ENCODE assay signal across 12 cellular contexts in genomic region chr3:119912220-119912619, GRCh38.
DNase-seq lines count a peak whose midpoint lies in the region; ATAC-seq and TF ChIP-seq lines count a peak whose summit lies in the region.
"Had no signal": no experiment of that assay in that cellular context is flagged by ENCODE, and none has a peak within 500 bp of the region (broad histone marks: within the 10 kb centered on the region; RNA-seq: fewer than 3 reads in every experiment).

No MANE protein-coding gene starts in this region.

- H3K4ac ChIP-seq in IMR-90 (ENCODE audit: low read depth, low read length), result no peak overlapping the region
- H3K4ac ChIP-seq in neuronal stem cell (ENCODE audit: low read length), result no peak overlapping the region

- H2BK15ac ChIP-seq in IMR-90 (ENCODE audit: low read depth, low read length) (no peak overlapping the region), neuronal stem cell (ENCODE audit: low read length) (no peak overlapping the region)

- H3K14ac ChIP-seq in IMR-90 (replicated peaks; ENCODE audit: low read depth, low read length) (no peak overlapping the region), neuronal stem cell (ENCODE audit: low read length) (no peak overlapping the region)

- no peak overlapping the region for H4K91ac ChIP-seq in IMR-90 (ENCODE audit: insufficient read depth, low read depth, low read length)
- no peak overlapping the region for H4K91ac ChIP-seq in neuronal stem cell (ENCODE audit: low read depth, low read length, poor library complexity)

- H2AFZ ChIP-seq in IMR-90 (replicated peaks; ENCODE audit: low read length, poor library complexity) (no peak overlapping the region), neuronal stem cell (ENCODE audit: low read length) (no peak overlapping the region)

- H3K9me3 Mint-ChIP-seq in MCF 10A (ENCODE audit: unreplicated experiment) (no peaks in the 10 kb centered on the region), immature natural killer cell (no peaks in the 10 kb centered on the region)
- H3K9me3 Mint-ChIP-seq in activated naive CD8-positive, alpha-beta T cell (ENCODE audit: low read depth), result no peaks in the 10 kb centered on the region
- H3K9me3 Mint-ChIP-seq: activated B cell treated with CpG ODN at 0.5 μM for 24 hours had no signal

- H3K9ac ChIP-seq in IMR-90 (ENCODE audit: low read depth, low read length), result no peak overlapping the region
- H3K9ac ChIP-seq in neuronal stem cell (ENCODE audit: low read depth, low read length, poor library complexity), result no peak overlapping the region

- H3K27me3 ChIP-seq in breast epithelium (no peaks in the 10 kb centered on the region), IMR-90 (ENCODE audit: control insufficient read depth, insufficient read depth, low read length) (no peaks in the 10 kb centered on the region), neuronal stem cell (ENCODE audit: control insufficient read depth in 3 of 3, insufficient read depth in 3 of 3, low read depth in 1 of 3, low read length in 3 of 3) (no peaks in the 10 kb centered on the region)
- H3K27me3 ChIP-seq: transverse colon had no signal

- H3K27ac Mint-ChIP-seq in MCF 10A (ENCODE audit: low read depth, unreplicated experiment), result peak overlapping the region; percentile 49
- H3K27ac Mint-ChIP-seq in activated naive CD8-positive, alpha-beta T cell, result peak overlapping the region; percentile 88
- H3K27ac Mint-ChIP-seq in immature natural killer cell, result peak overlapping the region in 3 of 6 donors; percentile 36 to 75 (median 65)
- H3K27ac Mint-ChIP-seq: activated B cell treated with CpG ODN at 0.5 μM for 24 hours had no signal

- dilution Hi-C loops in IMR-90 (cut with HindIII; ENCODE audit: low sequenced_read_pairs, unreplicated experiment), result no loop called here

- no peak for TF ChIP-seq POLR2A in breast epithelium (IDR thresholded peaks at IDR 0.05)
- TF ChIP-seq POLR2A in IMR-90 (IDR thresholded peaks at IDR 0.05; ENCODE audit: low read depth, low read length), result no peak

- H3K18ac ChIP-seq in IMR-90 (ENCODE audit: low read depth, low read length), result no peak overlapping the region
- H3K18ac ChIP-seq in neuronal stem cell (ENCODE audit: low read length), result no peak overlapping the region

- H3K4me1 Mint-ChIP-seq in MCF 10A (ENCODE audit: insufficient read depth, unreplicated experiment), result peaks cover 5% of the 10 kb centered on the region
- peaks cover 29% of the 10 kb centered on the region for H3K4me1 Mint-ChIP-seq in activated naive CD8-positive, alpha-beta T cell (ENCODE audit: low read depth)
- H3K4me1 Mint-ChIP-seq in immature natural killer cell, result peaks cover 25 to 51% of the 10 kb centered on the region in 2 donors
- H3K4me1 Mint-ChIP-seq: activated B cell treated with CpG ODN at 0.5 μM for 24 hours had no signal

- no peak overlapping the region for H2AK9ac ChIP-seq in IMR-90 (replicated peaks; ENCODE audit: low read depth, low read length, poor library complexity)

- in situ Hi-C loops in IMR-90 (cut with MboI; ENCODE audit: low sequenced_read_pairs), result no loop called here

- POLR2A ChIA-PET in MCF 10A (lab: Yijun Ruan, JAX), result interaction anchor here (0.8 kb wide), 1 partner anchor 183 kb away, joined by 3 read pairs; no protein-coding TSS in a partner anchor
- POLR2A ChIA-PET in IMR-90 (lab: Charles Lee; ENCODE audit: unreplicated experiment), result no interaction called here

- H2BK120ac ChIP-seq in IMR-90 (ENCODE audit: low read depth, low read length) (no peak overlapping the region), neuronal stem cell (ENCODE audit: low read depth, low read length) (no peak overlapping the region)

- H3K9me3 ChIP-seq in breast epithelium (no peaks in the 10 kb centered on the region), IMR-90 (ENCODE audit: control insufficient read depth, insufficient read depth, low read length) (no peaks in the 10 kb centered on the region), neuronal stem cell (replicated peaks in 1 of 2; ENCODE audit: control insufficient read depth in 2 of 2, insufficient read depth in 1 of 2, low read depth in 1 of 2, low read length in 2 of 2) (no peaks in the 10 kb centered on the region)
- H3K9me3 ChIP-seq: transverse colon had no signal

- no peak overlapping the region for H3K23ac ChIP-seq in IMR-90 (ENCODE audit: low read depth, low read length)
- no peak overlapping the region for H3K23ac ChIP-seq in neuronal stem cell (ENCODE audit: low read depth, low read length, poor library complexity)

- H4K8ac ChIP-seq in IMR-90 (ENCODE audit: low read depth in 2 of 2, low read length in 2 of 2), result no peak overlapping the region
- no peak overlapping the region for H4K8ac ChIP-seq in neuronal stem cell (ENCODE audit: low read depth, low read length)

- H3K56ac ChIP-seq in IMR-90 (ENCODE audit: extremely low read depth, insufficient read depth, low read length), result no peak overlapping the region

- no peak for TF ChIP-seq CTCF in MCF 10A (IDR thresholded peaks at IDR 0.05; ENCODE audit: unreplicated experiment)
- TF ChIP-seq CTCF in breast epithelium (IDR thresholded peaks at IDR 0.05), result no peak
- TF ChIP-seq CTCF in IMR-90 (conservative IDR thresholded peaks at IDR 0.05; ENCODE audit: low read depth, low read length), result no peak

- H3K4me3 ChIP-seq in breast epithelium, result no peak overlapping the region
- H3K4me3 ChIP-seq in IMR-90 (ENCODE audit: insufficient read depth, low read depth, low read length), result no peak overlapping the region
- no peak overlapping the region for H3K4me3 ChIP-seq in neuronal stem cell (ENCODE audit: low read length in 2 of 2)
- H3K4me3 ChIP-seq: transverse colon had no signal

- BruUV-seq in MCF 10A (replicated peaks; lab: Mats Ljungman, UMichigan), result no TSS peak
- no TSS peak for BruUV-seq in IMR-90 (replicated peaks; lab: Mats Ljungman, UMichigan)

- no peak overlapping the region for H4K5ac ChIP-seq in IMR-90 (ENCODE audit: low read depth, low read length)

- TF ChIP-seq RAD21 in IMR-90 (IDR thresholded peaks at IDR 0.05; ENCODE audit: low read length), result no peak

- H3K79me1 ChIP-seq in IMR-90 (ENCODE audit: low read depth in 1 of 2, low read length in 2 of 2) (peaks cover 14 to 18% of the 10 kb centered on the region in 2 experiments), neuronal stem cell (ENCODE audit: low read depth, low read length) (no peaks in the 10 kb centered on the region)

- no peak overlapping the region for H2AK5ac ChIP-seq in IMR-90 (ENCODE audit: low read depth, low read length)
- H2AK5ac ChIP-seq in neuronal stem cell (ENCODE audit: low read depth, low read length), result no peak overlapping the region

- no peaks in the 10 kb centered on the region for H3K4me1 ChIP-seq in breast epithelium
- peaks cover 2% of the 10 kb centered on the region; the same call in 1 of the 2 replicates for H3K4me1 ChIP-seq in IMR-90 (ENCODE audit: control insufficient read depth, insufficient read depth, low read length)
- no peaks in the 10 kb centered on the region for H3K4me1 ChIP-seq in neuronal stem cell (ENCODE audit: control insufficient read depth in 2 of 2, insufficient read depth in 1 of 2, low read depth in 1 of 2, low read length in 2 of 2)
- H3K4me1 ChIP-seq: transverse colon had no signal

- H3K36me3 Mint-ChIP-seq in MCF 10A (ENCODE audit: insufficient read depth, unreplicated experiment) (peaks cover 55% of the 10 kb centered on the region), immature natural killer cell (peaks cover 19 to 31% (median 24%) of the 10 kb centered on the region in 3 donors)
- peaks cover 19% of the 10 kb centered on the region for H3K36me3 Mint-ChIP-seq in activated naive CD8-positive, alpha-beta T cell

- H3K27ac ChIP-seq in breast epithelium (no peak overlapping the region), IMR-90 (ENCODE audit: insufficient read depth, low read length) (no peak overlapping the region), neuronal stem cell (replicated peaks; ENCODE audit: low read length) (no peak overlapping the region)
- H3K27ac ChIP-seq: transverse colon had no signal

- no peak for ATAC-seq in IMR-90 (ENCODE audit: low read depth)

- no peak overlapping the region for H3K4me2 ChIP-seq in IMR-90 (ENCODE audit: low read depth, low read length)
- no peak overlapping the region for H3K4me2 ChIP-seq in neuronal stem cell (ENCODE audit: insufficient read depth, low read length, poor library complexity, severe bottlenecking)

- H3K36me3 ChIP-seq in breast epithelium (no peaks in the 10 kb centered on the region), IMR-90 (ENCODE audit: control insufficient read depth, insufficient read depth, low read length) (peaks cover 6% of the 10 kb centered on the region), neuronal stem cell (replicated peaks in 1 of 2; ENCODE audit: control insufficient read depth in 2 of 2, insufficient read depth in 2 of 2, low read length in 2 of 2) (peaks cover 0 to 72% of the 10 kb centered on the region in 2 donors)

- no CpG with 5 or more reads among the region's 2 CpGs for WGBS in IMR-90 (ENCODE audit: extremely low coverage in 2 of 2, insufficient read length in 1 of 2), 2 experiments
- no CpG with 5 or more reads among the region's 2 CpGs for WGBS in neuronal stem cell (ENCODE audit: extremely low coverage in 2 of 2, insufficient read length in 2 of 2, insufficient replicate concordance in 1 of 2), 2 donors

- intact Hi-C loops in MCF 10A (cut with micrococcal nuclease), result no loop called here
- intact Hi-C loops in breast epithelium (cut with DNase I; ENCODE audit: low total_unique reads), result no loop called here
- intact Hi-C loops in IMR-90 (cut with micrococcal nuclease), result no loop called here

- DNase-seq in MCF 10A (ENCODE audit: unreplicated experiment), result peak; percentile 5
- DNase-seq in breast epithelium (ENCODE audit: low spot score in 2 of 2), result no peak
- DNase-seq in IMR-90, result no peak
- DNase-seq in immature natural killer cell, result no peak
- no peak for DNase-seq in C1 segment of cervical spinal cord (lab: John Stamatoyannopoulos, UW)
- no peak for DNase-seq in neuronal stem cell (ENCODE audit: low spot score)
- DNase-seq in stimulated activated CD4-positive, alpha-beta T cell treated with anti-CD3 and anti-CD28 coated beads, Interleukin-4, amount 100 ng/mL, for 1 hour, result no peak
- DNase-seq: activated B cell treated with CpG ODN at 0.5 μM for 24 hours; activated effector memory CD4-positive, alpha-beta T cell treated with anti-CD3 and anti-CD28 coated beads, Interleukin-2, amount 50 U/mL, for 16 hours; NCI-H1417 treated with DMSO at 0.1 percent for 48 hours; transverse colon had no signal

- peaks cover 9% of the 10 kb centered on the region; the same call in 1 of the 2 replicates for H4K20me1 ChIP-seq in IMR-90 (ENCODE audit: insufficient read depth, low read length)

- no peak overlapping the region for H2BK12ac ChIP-seq in neuronal stem cell (ENCODE audit: low read length)

- H3K27me3 Mint-ChIP-seq in MCF 10A (ENCODE audit: insufficient read depth, unreplicated experiment) (no peaks in the 10 kb centered on the region), immature natural killer cell (ENCODE audit: low read depth in 3 of 3) (peaks cover 0 to 3% (median 0%) of the 10 kb centered on the region in 3 donors)
- no peaks in the 10 kb centered on the region for H3K27me3 Mint-ChIP-seq in activated naive CD8-positive, alpha-beta T cell
- H3K27me3 Mint-ChIP-seq: activated B cell treated with CpG ODN at 0.5 μM for 24 hours had no signal

- CTCF ChIA-PET in MCF 10A (lab: Yijun Ruan, JAX) (interaction anchor here (1.0 to 1.7 kb wide), 2 partner anchors 21 to 272 kb away, joined by 4 to 6 read pairs; no protein-coding TSS in a partner anchor), IMR-90 (lab: Yijun Ruan, JAX) (no interaction called here)

- no peak overlapping the region for H3K4me3 Mint-ChIP-seq in MCF 10A (ENCODE audit: unreplicated experiment)
- H3K4me3 Mint-ChIP-seq in activated naive CD8-positive, alpha-beta T cell, result peak overlapping the region; percentile 45
- no peak overlapping the region for H3K4me3 Mint-ChIP-seq in immature natural killer cell
- H3K4me3 Mint-ChIP-seq: activated B cell treated with CpG ODN at 0.5 μM for 24 hours had no signal

- H2BK5ac ChIP-seq in IMR-90 (ENCODE audit: low read depth, low read length, poor library complexity, severe bottlenecking) (no peak overlapping the region), neuronal stem cell (ENCODE audit: low read length) (no peak overlapping the region)

- H3K9me1 ChIP-seq in IMR-90 (ENCODE audit: insufficient read depth, low read length), result no peaks in the 10 kb centered on the region

- no peak overlapping the region for H2BK20ac ChIP-seq in IMR-90 (ENCODE audit: low read depth, low read length)
